In genomic region chr1:1212780-1213152, GRCh38 we compare ENCODE assay signal across 12 cellular contexts. TPM values are rescaled to one million over a fixed set of nuclear protein-coding genes. Genes with fewer than 3 reads are reported as not detected.
A peak's percentile ranks its signal among the peaks of the same experiment; 100 is the strongest.
DNase-seq lines count a peak whose midpoint lies in the region; ATAC-seq and TF ChIP-seq lines count a peak whose summit lies in the region.
"Had no signal": no experiment of that assay in that cellular context is flagged by ENCODE, and none has a peak within 500 bp of the region (broad histone marks: within the 10 kb centered on the region; RNA-seq: fewer than 3 reads in every experiment).

No MANE protein-coding gene starts in this region.

- POLR2A ChIA-PET in T-cell (lab: Charles Lee) (no interaction called here), WTC11 (lab: Charles Lee) (no interaction called here)

- no peaks in the 10 kb centered on the region for H3K79me2 ChIP-seq in Karpas-422 (ENCODE audit: low read length)

- H3K27ac ChIP-seq in psoas muscle (no peak overlapping the region), Karpas-422 (ENCODE audit: low read length) (no peak overlapping the region)

- H3K27me3 ChIP-seq in GM06990 (replicated peaks; ENCODE audit: control insufficient read depth, insufficient read depth, low read length): no peaks in the 10 kb centered on the region
- peaks cover 0 to 9% (median 4%) of the 10 kb centered on the region in 3 donors for H3K27me3 ChIP-seq in psoas muscle (ENCODE audit: insufficient read depth in 3 of 3, low read length in 2 of 3)
- no peaks in the 10 kb centered on the region for H3K27me3 ChIP-seq in Karpas-422 (ENCODE audit: low read length)
- H3K27me3 ChIP-seq: thyroid gland had no signal

- H3K36me3 ChIP-seq in GM06990 (ENCODE audit: control insufficient read depth, insufficient read depth, low read length) (peaks cover 12% of the 10 kb centered on the region), psoas muscle (ENCODE audit: insufficient read depth in 1 of 2, low read depth in 1 of 2) (peaks cover 0 to 20% of the 10 kb centered on the region in 2 donors), Karpas-422 (ENCODE audit: insufficient read depth, low read length) (no peaks in the 10 kb centered on the region)

- no peaks in the 10 kb centered on the region for H3K27me3 Mint-ChIP-seq in T-cell
- no peaks in the 10 kb centered on the region for H3K27me3 Mint-ChIP-seq in WTC11 (ENCODE audit: low read depth)

- H3K4me1 ChIP-seq in psoas muscle (peaks cover 4% of the 10 kb centered on the region), Karpas-422 (ENCODE audit: low read length) (peaks cover 11% of the 10 kb centered on the region)
- H3K4me1 ChIP-seq: thyroid gland had no signal

- H3K36me3 Mint-ChIP-seq in T-cell (peaks cover 8% of the 10 kb centered on the region), WTC11 (no peaks in the 10 kb centered on the region)

- no peak overlapping the region for H2AFZ ChIP-seq in Karpas-422 (ENCODE audit: low read length)

- TF ChIP-seq CTCF in GM06990 (IDR thresholded peaks at IDR 0.05; ENCODE audit: insufficient read depth, low read length, poor library complexity, severe bottlenecking): no peak
- no peak for TF ChIP-seq CTCF in psoas muscle (IDR thresholded peaks at IDR 0.05)
- TF ChIP-seq CTCF in WTC11 (IDR thresholded peaks at IDR 0.05): no peak

- WGBS in psoas muscle, 3 donors: 28 to 33% (median 30%) methylated on average over 18 of the region's 18 CpGs

- intact Hi-C loops in psoas muscle (cut with DNase I): no loop called here

- peak overlapping the region; percentile 39 for H3K4me3 ChIP-seq in GM06990 (replicated peaks; ENCODE audit: low read depth, low read length)
- peak overlapping the region; percentile 51 for H3K4me3 ChIP-seq in psoas muscle
- H3K4me3 ChIP-seq in Karpas-422 (ENCODE audit: low read length): no peak overlapping the region

- no peaks in the 10 kb centered on the region for H3K9me2 ChIP-seq in Karpas-422 (replicated peaks; ENCODE audit: insufficient read depth, low read length)

- H4K20me1 ChIP-seq in Karpas-422 (ENCODE audit: insufficient read depth, low read depth, low read length): peaks cover 20% of the 10 kb centered on the region; the same call in 1 of the 2 replicates

- peaks cover 31 to 54% (median 41%) of the 10 kb centered on the region in 3 donors for H3K4me1 Mint-ChIP-seq in T-cell
- no peaks in the 10 kb centered on the region for H3K4me1 Mint-ChIP-seq in WTC11

- no peak overlapping the region for H3K9ac ChIP-seq in Karpas-422 (ENCODE audit: low read length)

- H3K27ac Mint-ChIP-seq in T-cell (no peak overlapping the region), WTC11 (no peak overlapping the region)

- CTCF ChIA-PET in T-cell (lab: Charles Lee): no interaction called here
- CTCF ChIA-PET in WTC11 (lab: Charles Lee): no interaction called here

- DNase-seq in GM06990 (ENCODE audit: extremely low read depth, insufficient read length) (peak; percentile 65), T-cell (peak in 24 of 34 experiments; percentile 32 to 68 (median 46)), dermis blood vessel endothelial cell (peak; percentile 81), psoas muscle (peak; percentile 57 to 76), Karpas-422 (no peak), WTC11 (ENCODE audit: low spot score) (no peak)
- DNase-seq: activated CD4-positive, CD25-positive, alpha-beta regulatory T cell had no signal

- H3K9me3 Mint-ChIP-seq in T-cell (no peaks in the 10 kb centered on the region), WTC11 (no peaks in the 10 kb centered on the region)

- ATAC-seq in T-cell (replicated peaks in 1 of 4): peak in 3 of 4 experiments; percentile 8 to 12 (median 10)
- peak in 3 of 4 donors; percentile 28 to 38 (median 36) for ATAC-seq in psoas muscle
- no peak for ATAC-seq in HG03571 (IDR thresholded peaks at IDR 0.05; ENCODE audit: unreplicated experiment)
- ATAC-seq in WTC11: no peak
- no peak for ATAC-seq in HG03045 (IDR thresholded peaks at IDR 0.05; ENCODE audit: unreplicated experiment)

- no peak overlapping the region for H3K4me2 ChIP-seq in Karpas-422 (ENCODE audit: low read depth, low read length, poor library complexity, severe bottlenecking)

- H3K4me3 Mint-ChIP-seq in T-cell (peak overlapping the region; percentile 28 to 65 (median 58)), WTC11 (no peak overlapping the region)

- H3K9me3 ChIP-seq in psoas muscle: no peaks in the 10 kb centered on the region
- H3K9me3 ChIP-seq in Karpas-422 (ENCODE audit: low read length): no peaks in the 10 kb centered on the region
- H3K9me3 ChIP-seq: thyroid gland had no signal

TF ChIP-seq in WTC11, 78 proteins besides CTCF, POLR2A, EP300 and RAD21:
- TF ChIP-seq CBFB (CRISPR knock-in tag; IDR thresholded peaks at IDR 0.05; ENCODE audit: low read depth) (no peak), ZNF532 (CRISPR knock-in tag; IDR thresholded peaks at IDR 0.05; ENCODE audit: borderline replicate concordance) (no peak)

RNA-seq across cellular contexts. Expression of gene TNFRSF4, which starts 1.2 kb away (rescaled TPM):
- total RNA-seq in T-cell (10 to 100 TPM; 15.1 to 35.4 (median 17.8) TPM), dermis blood vessel endothelial cell (1.8 and 4.8 TPM in 2 replicates), psoas muscle (1 to 10 TPM; 1.4 to 4.6 (median 3.7) TPM), WTC11 (2021) (0.18 to 0.33 TPM in 2 of 3 replicates, not detected in the other)
- polyA plus RNA-seq in psoas muscle: 1 to 10 TPM; 1.7 to 3.8 (median 2.6) TPM
- total RNA-seq in Karpas-422 (2014; rRNA removed; shearing (Covaris generic); ENCODE audit: low replicate concordance): not detected in 2 replicates
- total RNA-seq: M059J had no signal
- polyA plus RNA-seq: neural cell had no signal

RNA-seq across cellular contexts. Expression of gene TNFRSF18, which starts 6.4 kb away (rescaled TPM):
- total RNA-seq in T-cell (10 to 100 TPM in 4 of 5 donors, 1 to 10 TPM in 1; 6.4 to 20.5 (median 13.3) TPM), dermis blood vessel endothelial cell (1.0 TPM in 1 of 2 replicates, not detected in the other), psoas muscle (under 1 TPM in 1 of 4 donors, not detected in 3; 0.27 TPM), WTC11 (2021) (0.83 to 1.2 TPM (median 1.1 TPM) in 3 replicates)
- under 1 TPM; 0.04 to 0.76 (median 0.13) TPM for polyA plus RNA-seq in psoas muscle
- total RNA-seq in Karpas-422 (2014; rRNA removed; shearing (Covaris generic); ENCODE audit: low replicate concordance): 0.30 and 0.90 TPM in 2 replicates
- total RNA-seq: M059J had no signal
- polyA plus RNA-seq: neural cell had no signal

RNA-seq across cellular contexts. Expression of gene SDF4, which starts 19.0 kb away (rescaled TPM):
- total RNA-seq in T-cell: 100 to 1,000 TPM in 4 of 5 donors, 10 to 100 TPM in 1; 98.6 to 151 (median 141) TPM
- total RNA-seq in dermis blood vessel endothelial cell: 122 and 160 TPM in 2 replicates
- 100 to 1,000 TPM in 1 of 4 donors, 10 to 100 TPM in 3; 70.6 to 109 (median 82.5) TPM for total RNA-seq in psoas muscle
- 100 to 1,000 TPM in 2 of 3 donors, 10 to 100 TPM in 1; 67.5 to 129 (median 108) TPM for polyA plus RNA-seq in psoas muscle
- 25.6 and 42.0 TPM in 2 replicates for total RNA-seq in Karpas-422 (2014; rRNA removed; shearing (Covaris generic); ENCODE audit: low replicate concordance)
- total RNA-seq in WTC11 (2021): 92.3 to 105 TPM (median 101 TPM) in 3 replicates

RNA-seq across cellular contexts. Expression of gene B3GALT6, which starts 19.3 kb away (rescaled TPM):
- 10 to 100 TPM in 4 of 5 donors, 1 to 10 TPM in 1; 10.0 to 30.4 (median 25.1) TPM for total RNA-seq in T-cell
- total RNA-seq in dermis blood vessel endothelial cell: 36.1 and 46.6 TPM in 2 replicates
- total RNA-seq in psoas muscle: 10 to 100 TPM in 3 of 4 donors, 1 to 10 TPM in 1; 8.9 to 13.7 (median 11.1) TPM
- polyA plus RNA-seq in psoas muscle: 10 to 100 TPM in 2 of 3 donors, 1 to 10 TPM in 1; 7.7 to 30.3 (median 15.6) TPM
- 8.6 and 17.7 TPM in 2 replicates for total RNA-seq in Karpas-422 (2014; rRNA removed; shearing (Covaris generic); ENCODE audit: low replicate concordance)
- total RNA-seq in WTC11 (2021): 18.8 to 21.4 TPM (median 20.0 TPM) in 3 replicates

RNA-seq across cellular contexts. Expression of gene C1QTNF12, which starts 33.8 kb away (rescaled TPM):
- total RNA-seq in T-cell (1 to 10 TPM; 2.8 to 4.2 (median 4.0) TPM), dermis blood vessel endothelial cell (0.17 and 0.56 TPM in 2 replicates), psoas muscle (1 to 10 TPM in 2 of 4 donors, under 1 TPM in 2; 0.75 to 1.4 (median 1.0) TPM), WTC11 (2021) (8.5 to 10.3 TPM (median 8.5 TPM) in 3 replicates)
- under 1 TPM; 0.13 to 0.98 (median 0.36) TPM for polyA plus RNA-seq in psoas muscle
- 2.2 and 2.5 TPM in 2 replicates for total RNA-seq in Karpas-422 (2014; rRNA removed; shearing (Covaris generic); ENCODE audit: low replicate concordance)
- total RNA-seq: M059J had no signal

Comparison
In these comparisons a context has a peak if more than half of its experiments do, and no peak if none do; other contexts are left out.
1. DNase-seq: peak in GM06990 (single experiment), T-cell (24 of 34), dermis blood vessel endothelial cell (single experiment) and psoas muscle (2 of 2); none in Karpas-422 (single experiment) and WTC11 (single experiment).
2. ATAC-seq: peak in T-cell (3 of 4) and psoas muscle (3 of 4); none in HG03571 (single experiment), WTC11 (single experiment) and HG03045 (single experiment).